ENCODE assay signal across 10 cellular contexts in genomic region chr2:24883946-24884345, GRCh38. TPM values are rescaled to one million over a fixed set of nuclear protein-coding genes. Genes with fewer than 3 reads are reported as not detected.
A peak's percentile ranks its signal among the peaks of the same experiment; 100 is the strongest.
DNase-seq lines count a peak whose midpoint lies in the region; ATAC-seq and TF ChIP-seq lines count a peak whose summit lies in the region.
"Had no signal": no experiment of that assay in that cellular context is flagged by ENCODE, and none has a peak within 500 bp of the region (broad histone marks: within the 10 kb centered on the region; RNA-seq: fewer than 3 reads in every experiment).

No MANE protein-coding gene starts in this region.

- no peaks in the 10 kb centered on the region for H3K27me3 ChIP-seq in gastrocnemius medialis

- CTCF ChIA-PET in WTC11 (lab: Charles Lee) = no interaction called here

- intact Hi-C loops in gastrocnemius medialis (cut with DNase I; ENCODE audit: low total_unique reads) = loop anchor here (5.0 kb wide), 1 partner anchor 38 kb away; the partner anchor contains the start of gene ADCY3

- in situ Hi-C loops in G401 (cut with HindIII; ENCODE audit: low sequenced_read_pairs) = no loop called here
- in situ Hi-C loops in gastrocnemius medialis (cut with MboI; ENCODE audit: low sequenced_read_pairs in 4 of 4) = no loop called here

- H3K9me3 Mint-ChIP-seq in WTC11 (no peaks in the 10 kb centered on the region), glutamatergic neuron (ENCODE audit: unreplicated experiment) (peaks cover 16% of the 10 kb centered on the region)

- peaks cover 3% of the 10 kb centered on the region in 2 donors for H3K4me1 ChIP-seq in gastrocnemius medialis

- H3K27ac ChIP-seq in gastrocnemius medialis = peak overlapping the region in 3 of 4 donors; percentile 47 to 55 (median 48)

- H3K36me3 ChIP-seq in gastrocnemius medialis = no peaks in the 10 kb centered on the region

- POLR2A ChIA-PET in WTC11 (lab: Charles Lee) = no interaction called here

- H3K36me3 Mint-ChIP-seq in WTC11 = peaks cover 3% of the 10 kb centered on the region; the same call in 1 of the 2 replicates
- peaks cover 4% of the 10 kb centered on the region for H3K36me3 Mint-ChIP-seq in glutamatergic neuron (ENCODE audit: unreplicated experiment)

- no peak overlapping the region for H3K4me3 ChIP-seq in gastrocnemius medialis
- H3K4me3 ChIP-seq: lung had no signal

- H3K9me3 ChIP-seq in gastrocnemius medialis = no peaks in the 10 kb centered on the region

- H3K4me3 Mint-ChIP-seq in WTC11 = no peak overlapping the region
- H3K4me3 Mint-ChIP-seq in glutamatergic neuron (ENCODE audit: unreplicated experiment) = peak overlapping the region; percentile 13

- peak; percentile 78 for DNase-seq in G401 (ENCODE audit: low spot score)
- DNase-seq in WTC11 (ENCODE audit: low spot score) = no peak
- DNase-seq in glutamatergic neuron = no peak
- no peak for DNase-seq in gastrocnemius medialis
- DNase-seq in Ammon's horn (ENCODE audit: low spot score) = no peak
- DNase-seq: activated T-cell treated with anti-CD3 and anti-CD28 coated beads for 4 hours, foreskin melanocyte had no signal

- H3K27ac Mint-ChIP-seq in WTC11 (peak overlapping the region; percentile 17; the same call in 1 of the 2 replicates), glutamatergic neuron (ENCODE audit: unreplicated experiment) (peak overlapping the region; percentile 56)

- ATAC-seq in WTC11 (no peak), gastrocnemius medialis (peak; percentile 59), GM21737 (IDR thresholded peaks at IDR 0.05; ENCODE audit: unreplicated experiment) (no peak), HG02623 (IDR thresholded peaks at IDR 0.05; ENCODE audit: unreplicated experiment) (no peak)

- TF ChIP-seq CTCF in WTC11 (IDR thresholded peaks at IDR 0.05) (no peak), glutamatergic neuron (IDR thresholded peaks at IDR 0.05; ENCODE audit: partially characterized antibody, unreplicated experiment) (no peak), gastrocnemius medialis (IDR thresholded peaks at IDR 0.05 in 4 of 5, conservative IDR thresholded peaks at IDR 0.05 in 1 of 5) (no peak)

- H3K27me3 Mint-ChIP-seq in WTC11 (ENCODE audit: low read depth) (no peaks in the 10 kb centered on the region), glutamatergic neuron (ENCODE audit: unreplicated experiment) (peaks cover 21% of the 10 kb centered on the region)

- TF ChIP-seq POLR2A in gastrocnemius medialis (IDR thresholded peaks at IDR 0.05) = no peak

- peaks cover 23% of the 10 kb centered on the region for H3K4me1 Mint-ChIP-seq in WTC11
- peaks cover 60% of the 10 kb centered on the region for H3K4me1 Mint-ChIP-seq in glutamatergic neuron (ENCODE audit: low read depth, unreplicated experiment)

TF ChIP-seq in WTC11, 78 proteins besides CTCF, POLR2A, EP300 and RAD21:
- TF ChIP-seq FOXJ3 (CRISPR knock-in tag; IDR thresholded peaks at IDR 0.05; ENCODE audit: borderline replicate concordance) (no peak), ZMAT4 (CRISPR knock-in tag; IDR thresholded peaks at IDR 0.05) (no peak), GABPB1 (CRISPR knock-in tag; IDR thresholded peaks at IDR 0.05) (0 out of 2 replicates have a peak, but pooled peaks have one; percentile 13), SP1 (CRISPR knock-in tag; conservative IDR thresholded peaks at IDR 0.05) (no peak)

RNA-seq across cellular contexts. Expression of gene ADCY3, which starts 36.1 kb away (rescaled TPM):
- 20.4 and 22.3 TPM in 2 replicates for total RNA-seq in G401 (2014; rRNA removed; shearing (Covaris generic))
- total RNA-seq in WTC11 (2021) = 37.1 to 41.7 TPM (median 39.4 TPM) in 3 replicates
- total RNA-seq in glutamatergic neuron (ENCODE audit: unreplicated experiment) = 76.2 TPM
- 10 to 100 TPM in 2 of 4 donors, 1 to 10 TPM in 2; 3.9 to 16.6 (median 12.3) TPM for total RNA-seq in gastrocnemius medialis

Comparison
In these comparisons a context has a peak if more than half of its experiments do, and no peak if none do; other contexts are left out.
1. ATAC-seq: peak in gastrocnemius medialis (2 of 2); none in WTC11 (single experiment), GM21737 (single experiment) and HG02623 (single experiment).